28 cellular contexts compared by ENCODE assay signal in genomic region chr9:108861464-108861863, GRCh38. TPM values are rescaled to one million over a fixed set of nuclear protein-coding genes. Genes with fewer than 3 reads are reported as not detected.
"Had no signal": no experiment of that assay in that cellular context is flagged by ENCODE, and none has a peak within 500 bp of the region (broad histone marks: within the 10 kb centered on the region; RNA-seq: fewer than 3 reads in every experiment).

No MANE protein-coding gene starts in this region.

- H3K4me3 ChIP-seq: ascending aorta, body of pancreas, PC-9, SK-N-MC had no signal

- H3K9me3 Mint-ChIP-seq: activated B cell treated with CpG ODN at 0.5 μM for 24 hours; activated CD4-positive, alpha-beta memory T cell treated with anti-CD3 and anti-CD28 coated beads for 36 hours; activated CD4-positive, alpha-beta T cell treated with anti-CD3 and anti-CD28 coated beads, Interleukin-2, amount 10 ng/mL, durations not matched to agents 7 days and 5 days; activated naive CD8-positive, alpha-beta T cell treated with anti-CD3 and anti-CD28 coated beads, Interleukin-2, amount 50 U/mL, for 24 hours; activated T-cell treated with anti-CD3 and anti-CD28 coated beads, Interleukin-2, amount 50 U/mL, for 4 hours had no signal

- H3K9me3 ChIP-seq: ascending aorta, body of pancreas had no signal

- H3K4me3 Mint-ChIP-seq: activated B cell treated with CpG ODN at 0.5 μM for 24 hours; activated CD4-positive, alpha-beta memory T cell treated with anti-CD3 and anti-CD28 coated beads for 36 hours; activated CD4-positive, alpha-beta T cell treated with anti-CD3 and anti-CD28 coated beads, Interleukin-2, amount 10 ng/mL, durations not matched to agents 7 days and 5 days; activated naive CD8-positive, alpha-beta T cell treated with anti-CD3 and anti-CD28 coated beads, Interleukin-2, amount 50 U/mL, for 24 hours; activated T-cell treated with anti-CD3 and anti-CD28 coated beads, Interleukin-2, amount 50 U/mL, for 4 hours; T-cell had no signal

- H3K9ac ChIP-seq: KMS-11 had no signal

- FAIRE-seq: TTC549 had no signal

- H3K36me3 Mint-ChIP-seq: activated CD4-positive, alpha-beta memory T cell treated with anti-CD3 and anti-CD28 coated beads for 36 hours; activated naive CD4-positive, alpha-beta T cell treated with anti-CD3 and anti-CD28 coated beads, Interleukin-2, amount 50 U/mL, for 72 hours; T-cell had no signal

- H3K27ac Mint-ChIP-seq: activated B cell treated with CpG ODN at 0.5 μM for 24 hours; activated CD4-positive, alpha-beta memory T cell treated with anti-CD3 and anti-CD28 coated beads for 36 hours; activated CD4-positive, alpha-beta T cell treated with anti-CD3 and anti-CD28 coated beads, Interleukin-2, amount 10 ng/mL, durations not matched to agents 7 days and 5 days; activated naive CD8-positive, alpha-beta T cell treated with anti-CD3 and anti-CD28 coated beads, Interleukin-2, amount 50 U/mL, for 24 hours; T-cell had no signal

- H3K27me3 Mint-ChIP-seq: activated B cell treated with CpG ODN at 0.5 μM for 24 hours; activated CD4-positive, alpha-beta memory T cell treated with anti-CD3 and anti-CD28 coated beads for 36 hours; activated CD4-positive, alpha-beta T cell treated with anti-CD3 and anti-CD28 coated beads, Interleukin-2, amount 10 ng/mL, durations not matched to agents 7 days and 5 days; activated naive CD8-positive, alpha-beta T cell treated with anti-CD3 and anti-CD28 coated beads, Interleukin-2, amount 50 U/mL, for 24 hours; T-cell had no signal

- H3K4me2 ChIP-seq: KMS-11, PC-9 had no signal

- DNase-seq: activated B cell treated with CpG ODN at 0.5 μM for 24 hours; activated CD4-positive, alpha-beta memory T cell treated with anti-CD3 and anti-CD28 coated beads for 36 hours; activated CD4-positive, alpha-beta T cell treated with anti-CD3 and anti-CD28 coated beads for 1 hour; activated CD4-positive, alpha-beta T cell treated with anti-CD3 and anti-CD28 coated beads, Interleukin-2, amount 10 ng/mL, durations not matched to agents 7 days and 5 days; activated CD8-positive, alpha-beta memory T cell treated with anti-CD3 and anti-CD28 coated beads for 24 hours; activated effector memory CD4-positive, alpha-beta T cell treated with anti-CD3 and anti-CD28 coated beads, Interleukin-2, amount 50 U/mL, for 16 hours; activated naive CD4-positive, alpha-beta T cell treated with Interleukin-2 at 50 U/mL for 16 hours; activated naive CD8-positive, alpha-beta T cell treated with anti-CD3 and anti-CD28 coated beads, Interleukin-2, amount 50 U/mL, for 24 hours; activated T-cell treated with anti-CD3 and anti-CD28 coated beads, Interleukin-2, amount 50 U/mL, for 4 hours; amniotic stem cell; body of pancreas; central memory CD4-positive, alpha-beta T cell; NCI-H1092; NCI-H1694 treated with DMSO at 0.1 percent for 48 hours; NCI-H2081; NCI-H526; PC-9; T-cell; T-helper 2 cell; T1000 had no signal

- ATAC-seq: activated naive CD4-positive, alpha-beta T cell treated with anti-CD3 and anti-CD28 coated beads, Interleukin-2, amount 50 U/mL, for 72 hours; activated naive CD8-positive, alpha-beta T cell treated with anti-CD3 and anti-CD28 coated beads, Interleukin-2, amount 50 U/mL, for 24 hours; activated T-cell treated with anti-CD3 and anti-CD28 coated beads, Interleukin-2, amount 50 U/mL, for 4 hours; body of pancreas; T-cell had no signal

- H3K4me1 Mint-ChIP-seq: activated B cell treated with CpG ODN at 0.5 μM for 24 hours, T-cell had no signal

- H2AFZ ChIP-seq: PC-9 had no signal

- H3K27ac ChIP-seq: ascending aorta, body of pancreas, KMS-11, PC-9, SK-N-MC had no signal

- H3K27me3 ChIP-seq: ascending aorta, body of pancreas had no signal

- H3K36me3 ChIP-seq: ascending aorta had no signal

- H3K4me1 ChIP-seq: ascending aorta, body of pancreas had no signal

RNA-seq across cellular contexts. Expression of gene ACTL7A, which starts 0.6 kb away (rescaled TPM):
- total RNA-seq: activated B cell treated with CpG ODN at 0.5 μM for 24 hours; activated CD4-positive, alpha-beta memory T cell treated with anti-CD3 and anti-CD28 coated beads for 36 hours; activated CD4-positive, alpha-beta T cell treated with anti-CD3 and anti-CD28 coated beads, Interleukin-2, amount 10 ng/mL, durations not matched to agents 7 days and 5 days; activated naive CD4-positive, alpha-beta T cell treated with anti-CD3 and anti-CD28 coated beads, Interleukin-2, amount 50 U/mL, for 72 hours; activated T-cell treated with anti-CD3 and anti-CD28 coated beads, Interleukin-2, amount 50 U/mL, for 4 hours; ascending aorta; body of pancreas; bronchial epithelial cell; MCF 10A; NCI-H460; PC-9; T-cell had no signal

RNA-seq across cellular contexts. Expression of gene ACTL7B, which starts 5.7 kb away (rescaled TPM):
- total RNA-seq: activated CD4-positive, alpha-beta memory T cell treated with anti-CD3 and anti-CD28 coated beads for 36 hours; activated CD4-positive, alpha-beta T cell treated with anti-CD3 and anti-CD28 coated beads, Interleukin-2, amount 10 ng/mL, durations not matched to agents 7 days and 5 days; ascending aorta; bronchial epithelial cell; MCF 10A; NCI-H460; PC-9 had no signal
